10 cellular contexts compared by ENCODE assay signal in genomic region chr10:122286872-122287271, GRCh38. TPM values are rescaled to one million over a fixed set of nuclear protein-coding genes. Genes with fewer than 3 reads are reported as not detected.
A peak's percentile ranks its signal among the peaks of the same experiment; 100 is the strongest.
DNase-seq lines count a peak whose midpoint lies in the region; ATAC-seq and TF ChIP-seq lines count a peak whose summit lies in the region.
"Had no signal": no experiment of that assay in that cellular context is flagged by ENCODE, and none has a peak within 500 bp of the region (broad histone marks: within the 10 kb centered on the region; RNA-seq: fewer than 3 reads in every experiment).

No MANE protein-coding gene starts in this region.

- H3K4me3 Mint-ChIP-seq in mesothelial cell of epicardium, result no peak overlapping the region

- TF ChIP-seq CTCF in foreskin fibroblast (IDR thresholded peaks at IDR 0.05; ENCODE audit: low read depth, low read length), result no peak
- no peak for TF ChIP-seq CTCF in osteoblast (IDR thresholded peaks at IDR 0.05; ENCODE audit: extremely low read depth, low read depth, low read length)
- TF ChIP-seq CTCF in mesothelial cell of epicardium (IDR thresholded peaks at IDR 0.05; ENCODE audit: unreplicated experiment), result no peak

- no peaks in the 10 kb centered on the region for H3K9me3 ChIP-seq in osteoblast (ENCODE audit: low read depth, low read length)

- peaks cover 10% of the 10 kb centered on the region for H3K4me1 ChIP-seq in osteoblast (ENCODE audit: insufficient read depth, low read length)

- no peaks in the 10 kb centered on the region for H4K20me1 ChIP-seq in osteoblast (ENCODE audit: insufficient read depth, low read length)

- no peaks in the 10 kb centered on the region for H3K79me2 ChIP-seq in osteoblast (ENCODE audit: insufficient read depth, low read length)

- H3K27me3 Mint-ChIP-seq in mesothelial cell of epicardium (ENCODE audit: low read depth), result peaks cover 4% of the 10 kb centered on the region

- H3K4me1 Mint-ChIP-seq in mesothelial cell of epicardium, result peaks cover 6% of the 10 kb centered on the region

- no peak overlapping the region for H3K27ac ChIP-seq in osteoblast (ENCODE audit: low read depth, low read length)

- ATAC-seq in GM21526 (IDR thresholded peaks at IDR 0.05; ENCODE audit: low FRiP score, unreplicated experiment), result no peak
- ATAC-seq: sciatic nerve had no signal

- peaks cover 4% of the 10 kb centered on the region for H3K9me3 Mint-ChIP-seq in mesothelial cell of epicardium

- DNase-seq in GM03348 (ENCODE audit: low spot score) (peak; percentile 81), RKO (ENCODE audit: low spot score) (peak; percentile 32), foreskin fibroblast (peak; percentile 43 to 69), osteoblast (ENCODE audit: insufficient read length, low spot score, missing footprints) (peak; percentile 90), KG1 (lab: John Stamatoyannopoulos, UW) (no peak), mesothelial cell of epicardium (ENCODE audit: low spot score in 2 of 2, unreplicated experiment in 2 of 2) (no peak)
- DNase-seq in stimulated activated CD8-positive, alpha-beta memory T cell treated with anti-CD3 and anti-CD28 coated beads, Interleukin-4, amount 100 ng/mL, for 48 hours, result no peak
- DNase-seq: NCI-H187 had no signal

- H3K4me3 ChIP-seq in foreskin fibroblast (ENCODE audit: low read depth in 1 of 2, low read length in 2 of 2) (no peak overlapping the region), osteoblast (ENCODE audit: insufficient read depth, low read length) (no peak overlapping the region)

- H3K27ac Mint-ChIP-seq in mesothelial cell of epicardium, result no peak overlapping the region

- no peak overlapping the region for H2AFZ ChIP-seq in osteoblast (ENCODE audit: low read length)

- no peak overlapping the region for H3K4me2 ChIP-seq in osteoblast (ENCODE audit: insufficient read depth, low read length)

- H3K36me3 ChIP-seq in osteoblast (ENCODE audit: insufficient read depth, low read length), result no peaks in the 10 kb centered on the region

- H3K27me3 ChIP-seq in osteoblast (ENCODE audit: insufficient read depth, low read length), result peaks cover 8% of the 10 kb centered on the region

- no peaks in the 10 kb centered on the region for H3K36me3 Mint-ChIP-seq in mesothelial cell of epicardium

RNA-seq across cellular contexts. Expression of gene BTBD16, which starts 15.8 kb away (rescaled TPM):
- total RNA-seq in osteoblast, result not detected in 2 replicates
- not detected in 3 replicates for total RNA-seq in mesothelial cell of epicardium

Comparison
In these comparisons a context has a peak if more than half of its experiments do, and no peak if none do; other contexts are left out.
1. DNase-seq: peak in GM03348 (single experiment), RKO (single experiment), foreskin fibroblast (2 of 2) and osteoblast (single experiment); none in stimulated activated CD8-positive, alpha-beta memory T cell treated with anti-CD3 and anti-CD28 coated beads, Interleukin-4, amount 100 ng/mL, for 48 hours (single experiment), KG1 (single experiment) and mesothelial cell of epicardium (0 of 2).